In the genomic region with DNA sequence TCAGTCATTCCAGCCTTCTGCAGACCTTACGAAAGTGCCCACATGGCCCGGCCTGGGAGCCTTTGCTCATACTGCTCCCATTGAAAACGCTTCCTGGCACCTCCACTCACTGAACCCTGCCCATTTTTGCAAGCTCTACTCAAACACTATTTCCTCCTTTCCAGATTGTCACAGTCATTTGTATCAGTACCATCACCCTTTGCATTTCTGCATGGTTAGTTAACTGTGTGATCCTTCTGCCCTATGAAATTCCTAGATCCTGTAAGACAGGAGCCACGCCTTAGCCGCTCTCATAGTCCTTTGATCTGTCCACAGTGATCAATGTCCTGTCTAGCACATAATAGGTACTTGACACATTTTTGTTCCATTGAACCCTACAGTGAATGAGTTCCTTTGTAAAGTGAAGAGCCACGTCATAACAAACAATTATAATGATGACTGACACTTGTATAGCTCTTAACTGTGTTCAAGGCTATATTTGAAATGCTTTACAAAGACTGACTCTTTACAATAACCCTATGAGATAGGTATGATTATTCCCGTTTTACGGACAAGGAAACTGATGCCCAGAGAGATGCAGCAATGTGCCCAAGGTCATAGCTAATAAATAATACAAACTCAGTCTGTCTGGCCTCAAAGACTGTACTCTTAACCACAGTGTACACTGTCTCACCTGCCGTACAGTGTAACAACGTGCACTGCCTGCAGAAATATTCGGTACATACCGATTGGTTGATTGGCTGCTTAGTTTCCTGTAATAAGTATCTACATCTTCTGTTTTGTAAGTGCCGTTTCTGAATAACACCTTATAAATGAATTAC, we compare ENCODE assay signal across 1 cellular context.
A peak's percentile ranks its signal among the peaks of the same experiment; 100 is the strongest.
TF ChIP-seq lines count a peak whose summit lies in the region.

No MANE protein-coding gene starts in this region.

TF ChIP-seq in HepG2, 621 proteins besides CTCF, POLR2A, EP300 and RAD21 (continued from another document and continues in another):
- TF ChIP-seq, protein P1, sequence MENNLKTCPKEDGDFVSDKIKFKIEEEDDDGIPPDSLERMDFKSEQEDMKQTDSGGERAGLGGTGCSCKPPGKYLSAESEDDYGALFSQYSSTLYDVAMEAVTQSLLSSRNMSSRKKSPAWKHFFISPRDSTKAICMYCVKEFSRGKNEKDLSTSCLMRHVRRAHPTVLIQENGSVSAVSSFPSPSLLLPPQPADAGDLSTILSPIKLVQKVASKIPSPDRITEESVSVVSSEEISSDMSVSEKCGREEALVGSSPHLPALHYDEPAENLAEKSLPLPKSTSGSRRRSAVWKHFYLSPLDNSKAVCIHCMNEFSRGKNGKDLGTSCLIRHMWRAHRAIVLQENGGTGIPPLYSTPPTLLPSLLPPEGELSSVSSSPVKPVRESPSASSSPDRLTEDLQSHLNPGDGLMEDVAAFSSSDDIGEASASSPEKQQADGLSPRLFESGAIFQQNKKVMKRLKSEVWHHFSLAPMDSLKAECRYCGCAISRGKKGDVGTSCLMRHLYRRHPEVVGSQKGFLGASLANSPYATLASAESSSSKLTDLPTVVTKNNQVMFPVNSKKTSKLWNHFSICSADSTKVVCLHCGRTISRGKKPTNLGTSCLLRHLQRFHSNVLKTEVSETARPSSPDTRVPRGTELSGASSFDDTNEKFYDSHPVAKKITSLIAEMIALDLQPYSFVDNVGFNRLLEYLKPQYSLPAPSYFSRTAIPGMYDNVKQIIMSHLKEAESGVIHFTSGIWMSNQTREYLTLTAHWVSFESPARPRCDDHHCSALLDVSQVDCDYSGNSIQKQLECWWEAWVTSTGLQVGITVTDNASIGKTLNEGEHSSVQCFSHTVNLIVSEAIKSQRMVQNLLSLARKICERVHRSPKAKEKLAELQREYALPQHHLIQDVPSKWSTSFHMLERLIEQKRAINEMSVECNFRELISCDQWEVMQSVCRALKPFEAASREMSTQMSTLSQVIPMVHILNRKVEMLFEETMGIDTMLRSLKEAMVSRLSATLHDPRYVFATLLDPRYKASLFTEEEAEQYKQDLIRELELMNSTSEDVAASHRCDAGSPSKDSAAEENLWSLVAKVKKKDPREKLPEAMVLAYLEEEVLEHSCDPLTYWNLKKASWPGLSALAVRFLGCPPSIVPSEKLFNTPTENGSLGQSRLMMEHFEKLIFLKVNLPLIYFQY (CRISPR knock-in tag; IDR thresholded peaks at IDR 0.05; ENCODE audit: borderline replicate concordance): no peak
- TF ChIP-seq, protein P2, sequence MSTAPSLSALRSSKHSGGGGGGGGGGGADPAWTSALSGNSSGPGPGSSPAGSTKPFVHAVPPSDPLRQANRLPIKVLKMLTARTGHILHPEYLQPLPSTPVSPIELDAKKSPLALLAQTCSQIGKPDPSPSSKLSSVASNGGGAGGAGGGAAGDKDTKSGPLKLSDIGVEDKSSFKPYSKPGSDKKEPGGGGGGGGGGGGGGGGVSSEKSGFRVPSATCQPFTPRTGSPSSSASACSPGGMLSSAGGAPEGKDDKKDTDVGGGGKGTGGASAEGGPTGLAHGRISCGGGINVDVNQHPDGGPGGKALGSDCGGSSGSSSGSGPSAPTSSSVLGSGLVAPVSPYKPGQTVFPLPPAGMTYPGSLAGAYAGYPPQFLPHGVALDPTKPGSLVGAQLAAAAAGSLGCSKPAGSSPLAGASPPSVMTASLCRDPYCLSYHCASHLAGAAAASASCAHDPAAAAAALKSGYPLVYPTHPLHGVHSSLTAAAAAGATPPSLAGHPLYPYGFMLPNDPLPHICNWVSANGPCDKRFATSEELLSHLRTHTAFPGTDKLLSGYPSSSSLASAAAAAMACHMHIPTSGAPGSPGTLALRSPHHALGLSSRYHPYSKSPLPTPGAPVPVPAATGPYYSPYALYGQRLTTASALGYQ (CRISPR knock-in tag; IDR thresholded peaks at IDR 0.05): peak; percentile 99
- TF ChIP-seq POLR2AphosphoS2 (IDR thresholded peaks at IDR 0.05; ENCODE audit: low read depth, low read length) (no peak), ZNF124 (CRISPR knock-in tag; IDR thresholded peaks at IDR 0.05) (0 out of 2 replicates have a peak, but pooled peaks have one; percentile 29), E2F2 (CRISPR knock-in tag; IDR thresholded peaks at IDR 0.05; ENCODE audit: borderline replicate concordance) (no peak), ZNF510 (CRISPR knock-in tag; IDR thresholded peaks at IDR 0.05; ENCODE audit: low read depth) (no peak), ZFP90 (CRISPR knock-in tag; IDR thresholded peaks at IDR 0.05; ENCODE audit: borderline replicate concordance) (no peak; the same call in 1 of the 2 replicates), ZNF577 (CRISPR knock-in tag; IDR thresholded peaks at IDR 0.05; ENCODE audit: borderline replicate concordance, low read depth) (no peak), NFIC (IDR thresholded peaks at IDR 0.05; ENCODE audit: low read length) (peak; percentile 81; the same call in 1 of the 2 replicates), ZNF12 (CRISPR knock-in tag; IDR thresholded peaks at IDR 0.05) (peak; percentile 81), GTF3A (CRISPR knock-in tag; conservative IDR thresholded peaks at IDR 0.05) (0 out of 2 replicates have a peak, but pooled peaks have one; percentile 65), SSRP1 (CRISPR knock-in tag; IDR thresholded peaks at IDR 0.05) (0 out of 2 replicates have a peak, but pooled peaks have one; percentile 13), SMC3 (IDR thresholded peaks at IDR 0.05; ENCODE audit: low read length) (peak; percentile 25; the same call in 1 of the 2 replicates), BORCS8-MEF2B (CRISPR knock-in tag; IDR thresholded peaks at IDR 0.05) (peak; percentile 27; the same call in 1 of the 2 replicates), CBX5 (CRISPR knock-in tag; IDR thresholded peaks at IDR 0.05; ENCODE audit: borderline replicate concordance) (peak; percentile 50; the same call in 1 of the 2 replicates), NAIF1 (CRISPR knock-in tag; IDR thresholded peaks at IDR 0.05; ENCODE audit: borderline replicate concordance) (no peak), ZNF460 (CRISPR knock-in tag; IDR thresholded peaks at IDR 0.05; ENCODE audit: borderline replicate concordance) (no peak), NKX3-1 (CRISPR knock-in tag; IDR thresholded peaks at IDR 0.05) (peak; percentile 85), BCL3 (CRISPR knock-in tag; IDR thresholded peaks at IDR 0.05) (0 out of 2 replicates have a peak, but pooled peaks have one; percentile 15), FOXA1 (IDR thresholded peaks at IDR 0.05) (no peak), FOXA1 (CRISPR knock-in tag; IDR thresholded peaks at IDR 0.05) (peak; percentile 50), NCOA2 (CRISPR knock-in tag; IDR thresholded peaks at IDR 0.05) (peak; percentile 96), POGZ (CRISPR knock-in tag; IDR thresholded peaks at IDR 0.05) (peak; percentile 64), MIER3 (CRISPR knock-in tag; IDR thresholded peaks at IDR 0.05; ENCODE audit: borderline replicate concordance) (peak; percentile 58; the same call in 1 of the 2 replicates), NCOR1 (IDR thresholded peaks at IDR 0.05; ENCODE audit: borderline replicate concordance, low read length) (peak; percentile 99), RBM39 (IDR thresholded peaks at IDR 0.05; ENCODE audit: low read depth, low read length, poor library complexity, severe bottlenecking) (no peak), STAT5B (CRISPR knock-in tag; IDR thresholded peaks at IDR 0.05) (0 out of 2 replicates have a peak, but pooled peaks have one; percentile 35), RFXAP (CRISPR knock-in tag; IDR thresholded peaks at IDR 0.05; ENCODE audit: borderline replicate concordance) (no peak), MEIS2 (CRISPR knock-in tag; IDR thresholded peaks at IDR 0.05) (peak; percentile 100), MED8 (CRISPR knock-in tag; IDR thresholded peaks at IDR 0.05; ENCODE audit: insufficient replicate concordance) (peak; percentile 67), CHD4 (IDR thresholded peaks at IDR 0.05; ENCODE audit: borderline replicate concordance, low read length) (peak; percentile 97), YY1 (IDR thresholded peaks at IDR 0.05; ENCODE audit: insufficient read depth, insufficient replicate concordance, low read depth, low read length) (no peak), RXRB (CRISPR knock-in tag; IDR thresholded peaks at IDR 0.05; ENCODE audit: borderline replicate concordance) (peak; percentile 92), HOXA5 (CRISPR knock-in tag; IDR thresholded peaks at IDR 0.05) (peak; percentile 98), SNAPC2 (CRISPR knock-in tag; IDR thresholded peaks at IDR 0.05) (peak; percentile 61; the same call in 1 of the 2 replicates), FOXO1 (CRISPR knock-in tag; IDR thresholded peaks at IDR 0.05) (peak; percentile 84), ZNF331 (CRISPR knock-in tag; IDR thresholded peaks at IDR 0.05) (peak; percentile 82; the same call in 1 of the 2 replicates), ZNF569 (CRISPR knock-in tag; IDR thresholded peaks at IDR 0.05; ENCODE audit: borderline replicate concordance) (no peak), ZNF33B (CRISPR knock-in tag; IDR thresholded peaks at IDR 0.05) (no peak), SIX4 (CRISPR knock-in tag; IDR thresholded peaks at IDR 0.05) (peak; percentile 73; the same call in 1 of the 2 replicates), DMAP1 (CRISPR knock-in tag; IDR thresholded peaks at IDR 0.05) (peak; percentile 32; the same call in 1 of the 2 replicates), HMGXB4 (CRISPR knock-in tag; IDR thresholded peaks at IDR 0.05; ENCODE audit: borderline replicate concordance in 1 of 2, low read depth in 1 of 2) (peak in 1 of 2 experiments; percentile 38; a peak in 1 of 4 replicates), MTA3 (CRISPR knock-in tag; IDR thresholded peaks at IDR 0.05) (no peak), ZNF564 (CRISPR knock-in tag; IDR thresholded peaks at IDR 0.05) (peak; percentile 56; the same call in 1 of the 2 replicates), RXRA (CRISPR knock-in tag; IDR thresholded peaks at IDR 0.05) (peak; percentile 96; the same call in 1 of the 2 replicates), CREM (IDR thresholded peaks at IDR 0.05) (peak; percentile 98), CREM (CRISPR knock-in tag; IDR thresholded peaks at IDR 0.05) (no peak), ZNF572 (CRISPR knock-in tag; IDR thresholded peaks at IDR 0.05) (no peak), ZNF766 (CRISPR knock-in tag; IDR thresholded peaks at IDR 0.05; ENCODE audit: borderline replicate concordance) (no peak), GABPB1 (CRISPR knock-in tag; IDR thresholded peaks at IDR 0.05) (0 out of 2 replicates have a peak, but pooled peaks have one; percentile 14), NR2F2 (IDR thresholded peaks at IDR 0.05; ENCODE audit: borderline replicate concordance, low read depth) (peak; percentile 95), ZNF737 (CRISPR knock-in tag; IDR thresholded peaks at IDR 0.05; ENCODE audit: borderline replicate concordance) (no peak), TEAD3 (CRISPR knock-in tag; optimal IDR thresholded peaks at IDR 0.05; ENCODE audit: borderline replicate concordance) (peak; percentile 93), MEF2D (CRISPR knock-in tag; IDR thresholded peaks at IDR 0.05) (peak; percentile 63; the same call in 1 of the 2 replicates)
- TF ChIP-seq, protein P3, sequence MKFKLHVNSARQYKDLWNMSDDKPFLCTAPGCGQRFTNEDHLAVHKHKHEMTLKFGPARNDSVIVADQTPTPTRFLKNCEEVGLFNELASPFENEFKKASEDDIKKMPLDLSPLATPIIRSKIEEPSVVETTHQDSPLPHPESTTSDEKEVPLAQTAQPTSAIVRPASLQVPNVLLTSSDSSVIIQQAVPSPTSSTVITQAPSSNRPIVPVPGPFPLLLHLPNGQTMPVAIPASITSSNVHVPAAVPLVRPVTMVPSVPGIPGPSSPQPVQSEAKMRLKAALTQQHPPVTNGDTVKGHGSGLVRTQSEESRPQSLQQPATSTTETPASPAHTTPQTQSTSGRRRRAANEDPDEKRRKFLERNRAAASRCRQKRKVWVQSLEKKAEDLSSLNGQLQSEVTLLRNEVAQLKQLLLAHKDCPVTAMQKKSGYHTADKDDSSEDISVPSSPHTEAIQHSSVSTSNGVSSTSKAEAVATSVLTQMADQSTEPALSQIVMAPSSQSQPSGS (CRISPR knock-in tag; IDR thresholded peaks at IDR 0.05): peak; percentile 91
- TF ChIP-seq, protein P4, sequence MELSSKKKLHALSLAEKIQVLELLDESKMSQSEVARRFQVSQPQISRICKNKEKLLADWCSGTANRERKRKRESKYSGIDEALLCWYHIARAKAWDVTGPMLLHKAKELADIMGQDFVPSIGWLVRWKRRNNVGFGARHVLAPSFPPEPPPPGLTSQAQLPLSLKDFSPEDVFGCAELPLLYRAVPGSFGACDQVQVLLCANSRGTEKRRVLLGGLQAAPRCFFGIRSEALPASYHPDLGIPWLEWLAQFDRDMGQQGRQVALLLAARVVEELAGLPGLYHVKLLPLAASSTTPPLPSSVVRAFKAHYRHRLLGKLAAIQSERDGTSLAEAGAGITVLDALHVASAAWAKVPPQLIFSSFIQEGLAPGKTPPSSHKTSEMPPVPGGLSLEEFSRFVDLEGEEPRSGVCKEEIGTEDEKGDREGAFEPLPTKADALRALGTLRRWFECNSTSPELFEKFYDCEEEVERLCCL (CRISPR knock-in tag; IDR thresholded peaks at IDR 0.05; ENCODE audit: borderline replicate concordance): no peak
